8 cellular contexts compared by ENCODE assay signal in the genomic region with DNA sequence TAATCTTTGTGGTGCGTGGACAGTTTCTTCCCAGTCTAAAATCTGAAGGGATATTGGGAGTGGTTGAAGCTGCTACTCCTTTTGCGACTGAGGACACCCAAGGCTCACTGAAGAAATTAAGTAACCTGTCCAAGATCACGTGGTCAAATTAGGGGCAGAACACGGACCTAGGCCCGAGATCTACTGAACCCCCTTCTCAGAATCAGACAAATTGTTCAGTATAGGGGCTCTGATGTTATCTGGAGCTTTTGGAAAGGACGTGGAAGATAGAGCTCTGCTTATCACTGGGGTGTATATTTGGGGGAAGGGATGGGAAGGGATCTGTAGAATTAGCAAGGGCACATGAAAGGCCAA. TPM values are rescaled to one million over a fixed set of nuclear protein-coding genes. Genes with fewer than 3 reads are reported as not detected.
DNase-seq lines count a peak whose midpoint lies in the region; ATAC-seq and TF ChIP-seq lines count a peak whose summit lies in the region.

No MANE protein-coding gene starts in this region.

- peaks cover 16% of the 10 kb centered on the region for H3K4me1 ChIP-seq in adipocyte (ENCODE audit: control insufficient read depth, insufficient read depth, low read length)
- peaks cover 7 to 16% of the 10 kb centered on the region in 2 donors for H3K4me1 ChIP-seq in left lung

- peak overlapping the region; percentile 98 for H3K9ac ChIP-seq in adipocyte (ENCODE audit: low read length)

- no peaks in the 10 kb centered on the region for H3K9me3 Mint-ChIP-seq in activated T-cell treated with anti-CD3 and anti-CD28 coated beads, Interleukin-2, amount 50 U/mL, for 24 hours
- no peaks in the 10 kb centered on the region for H3K9me3 Mint-ChIP-seq in type B pancreatic cell

- peak overlapping the region; percentile 97 for H3K27ac Mint-ChIP-seq in activated T-cell treated with anti-CD3 and anti-CD28 coated beads, Interleukin-2, amount 50 U/mL, for 24 hours
- peak overlapping the region; percentile 75 for H3K27ac Mint-ChIP-seq in type B pancreatic cell

- H3K4me3 ChIP-seq in adipocyte (ENCODE audit: low read length) (peak overlapping the region; percentile 94), left lung (peak overlapping the region; percentile 82 to 84)

- H3K27ac ChIP-seq in left lung = peak overlapping the region; percentile 82 to 88

- H3K36me3 Mint-ChIP-seq in activated T-cell treated with anti-CD3 and anti-CD28 coated beads, Interleukin-2, amount 50 U/mL, for 24 hours (ENCODE audit: low read depth) = peaks cover 35% of the 10 kb centered on the region
- no peaks in the 10 kb centered on the region for H3K36me3 Mint-ChIP-seq in type B pancreatic cell

- no peak for DNase-seq in activated T-cell treated with anti-CD3 and anti-CD28 coated beads, Interleukin-2, amount 50 U/mL, for 24 hours
- DNase-seq in activated T-cell treated with anti-CD3 and anti-CD28 coated beads, Interleukin-2, amount 50 U/mL, for 48 hours = no peak
- DNase-seq in adipocyte (ENCODE audit: low read depth) (no peak), left lung (no peak), type B pancreatic cell (ENCODE audit: extremely low spot score, unreplicated experiment) (no peak), GDM1 (lab: John Stamatoyannopoulos, UW) (no peak), NAMALWA (ENCODE audit: low spot score) (no peak), NCI-H2171 (lab: John Stamatoyannopoulos, UW) (no peak)

- no peaks in the 10 kb centered on the region for H3K27me3 Mint-ChIP-seq in activated T-cell treated with anti-CD3 and anti-CD28 coated beads, Interleukin-2, amount 50 U/mL, for 24 hours
- H3K27me3 Mint-ChIP-seq in type B pancreatic cell = no peaks in the 10 kb centered on the region

- H3K4me3 Mint-ChIP-seq in activated T-cell treated with anti-CD3 and anti-CD28 coated beads, Interleukin-2, amount 50 U/mL, for 24 hours = peak overlapping the region; percentile 98
- peak overlapping the region; percentile 86 for H3K4me3 Mint-ChIP-seq in type B pancreatic cell

- peaks cover 38% of the 10 kb centered on the region for H3K4me1 Mint-ChIP-seq in activated T-cell treated with anti-CD3 and anti-CD28 coated beads, Interleukin-2, amount 50 U/mL, for 24 hours (ENCODE audit: low read depth)
- peaks cover 14% of the 10 kb centered on the region for H3K4me1 Mint-ChIP-seq in type B pancreatic cell (ENCODE audit: unreplicated experiment)

- H3K9me3 ChIP-seq in adipocyte (ENCODE audit: control insufficient read depth, low read length) (no peaks in the 10 kb centered on the region), left lung (no peaks in the 10 kb centered on the region)

- peak; percentile 18 for ATAC-seq in left lung

- H3K27me3 ChIP-seq in adipocyte (replicated peaks; ENCODE audit: control insufficient read depth, insufficient read depth, low read length) = no peaks in the 10 kb centered on the region
- no peaks in the 10 kb centered on the region for H3K27me3 ChIP-seq in left lung

- intact Hi-C loops in left lung (cut with DNase I) = no loop called here

- H3K36me3 ChIP-seq in adipocyte (ENCODE audit: control insufficient read depth, insufficient read depth, low read length, severe bottlenecking) = no peaks in the 10 kb centered on the region
- no peaks in the 10 kb centered on the region for H3K36me3 ChIP-seq in left lung

- no peak for TF ChIP-seq CTCF in left lung (IDR thresholded peaks at IDR 0.05)
- TF ChIP-seq CTCF in type B pancreatic cell (conservative IDR thresholded peaks at IDR 0.05) = no peak

RNA-seq across cellular contexts. Expression of a gene that starts 0.9 kb away (rescaled TPM):
- 10 to 100 TPM; 17.6 to 24.1 TPM for total RNA-seq in left lung
- 5.0 and 13.0 TPM in 2 replicates for total RNA-seq in type B pancreatic cell (ENCODE audit: low replicate concordance)
